Comparison of ENCODE assay signal across 12 cellular contexts in genomic region chr19:27972291-27973040, GRCh38.
A peak's percentile ranks its signal among the peaks of the same experiment; 100 is the strongest.
DNase-seq lines count a peak whose midpoint lies in the region; ATAC-seq, FAIRE-seq and TF ChIP-seq lines count a peak whose summit lies in the region.
"Had no signal": no experiment of that assay in that cellular context is flagged by ENCODE, and none has a peak within 500 bp of the region (broad histone marks: within the 10 kb centered on the region; RNA-seq: fewer than 3 reads in every experiment).

No MANE protein-coding gene starts in this region.

- ATAC-seq in HepG2 (no peak), Right ventricle myocardium superior (ENCODE audit: poor library complexity) (no peak)
- ATAC-seq: natural killer cell had no signal

- no peak overlapping the region for H2BK15ac ChIP-seq in mesendoderm (replicated peaks; ENCODE audit: low read depth)

- no peak for TF ChIP-seq CTCF in astrocyte of the spinal cord (IDR thresholded peaks at IDR 0.05; ENCODE audit: low read depth, low read length)
- TF ChIP-seq CTCF in HepG2 (CRISPR knock-in tag; IDR thresholded peaks at IDR 0.05) = no peak

- DNase-seq in AG08395 (ENCODE audit: low spot score) (peak; percentile 80), LHCN-M2 (ENCODE audit: low read depth) (peak; percentile 64), astrocyte of the spinal cord (ENCODE audit: low read depth, low spot score) (peak; percentile 58), mesendoderm (peak; percentile 81), putamen (ENCODE audit: low spot score) (no peak), HepG2 (ENCODE audit: low spot score) (no peak), ureter (ENCODE audit: low spot score) (no peak), Right ventricle myocardium superior (no peak)
- DNase-seq: activated naive CD4-positive, alpha-beta T cell; AML-193; natural killer cell; NCI-H1436 treated with DMSO at 0.1 percent for 48 hours had no signal

- no peak for TF ChIP-seq EP300 in HepG2 (IDR thresholded peaks at IDR 0.05; ENCODE audit: low read depth in 2 of 2, low read length in 2 of 2)
- TF ChIP-seq EP300 in HepG2 (CRISPR knock-in tag; IDR thresholded peaks at IDR 0.05; ENCODE audit: borderline replicate concordance) = no peak

- H3K4ac ChIP-seq in mesendoderm (ENCODE audit: low read depth, low read length) = peak overlapping the region; percentile 37

- H3K9me3 ChIP-seq in HepG2 (ENCODE audit: low read length) = peaks cover 45% of the 10 kb centered on the region

- no peak overlapping the region for H2BK120ac ChIP-seq in mesendoderm (ENCODE audit: low read depth, low read length)

- H3K4me1 ChIP-seq in mesendoderm (ENCODE audit: control insufficient read depth, low read depth, low read length) (no peaks in the 10 kb centered on the region), HepG2 (ENCODE audit: insufficient read depth, low read length) (no peaks in the 10 kb centered on the region)

- POLR2A ChIA-PET in HepG2 (lab: Yijun Ruan, JAX) = no interaction called here

- no peak overlapping the region for H4K8ac ChIP-seq in mesendoderm (ENCODE audit: low read depth, low read length)

- no peak overlapping the region for H4K5ac ChIP-seq in mesendoderm (ENCODE audit: low read length)

- H3K79me1 ChIP-seq in mesendoderm (ENCODE audit: low read length) = no peaks in the 10 kb centered on the region

- no peak overlapping the region for H2BK5ac ChIP-seq in mesendoderm (ENCODE audit: low read length)

- no peaks in the 10 kb centered on the region for H4K20me1 ChIP-seq in HepG2 (ENCODE audit: insufficient read depth, low read length)

- peak overlapping the region; percentile 40 for H3K18ac ChIP-seq in mesendoderm (ENCODE audit: low read length)

- no peak overlapping the region for H2AFZ ChIP-seq in HepG2 (ENCODE audit: low read length)

- no peak for TF ChIP-seq RAD21 in HepG2 (CRISPR knock-in tag; IDR thresholded peaks at IDR 0.05)

- H3K27me3 ChIP-seq in mesendoderm (ENCODE audit: insufficient read depth, low read length, poor library complexity) = no peaks in the 10 kb centered on the region
- no peaks in the 10 kb centered on the region for H3K27me3 ChIP-seq in HepG2 (ENCODE audit: control insufficient read depth in 1 of 2, insufficient read depth in 2 of 2, low read length in 2 of 2)

- CTCF ChIA-PET in HepG2 (lab: Yijun Ruan, JAX; ENCODE audit: low intra/inter-chr PET ratio, low total read pairs) = no interaction called here

- H3K9ac ChIP-seq in mesendoderm (ENCODE audit: low read length) (no peak overlapping the region), HepG2 (ENCODE audit: insufficient read depth, low read depth, low read length) (no peak overlapping the region)

- no peak for TF ChIP-seq POLR2A in HepG2 (IDR thresholded peaks at IDR 0.05; ENCODE audit: insufficient read depth in 1 of 2, low read depth in 2 of 2, low read length in 2 of 2)

- intact Hi-C loops in HepG2 (cut with micrococcal nuclease; ENCODE audit: unreplicated experiment) (no loop called here), Right ventricle myocardium superior (cut with DNase I) (loop anchor here (5.0 kb wide), 1 partner anchor 355 kb away; no protein-coding TSS in a partner anchor)

- no peaks in the 10 kb centered on the region for H3K79me2 ChIP-seq in mesendoderm (ENCODE audit: control insufficient read depth, insufficient read depth, low read length)
- no peaks in the 10 kb centered on the region for H3K79me2 ChIP-seq in HepG2 (ENCODE audit: insufficient read depth, low read length)

- WGBS in mesendoderm (ENCODE audit: extremely low coverage, insufficient coverage, low lambda C conversion rate) = no CpG with 5 or more reads among the region's 5 CpGs
- 0% methylated on average over 5 of the region's 5 CpGs for WGBS in HepG2 (ENCODE audit: low lambda C conversion rate)

- FAIRE-seq in HepG2 (lab: Jason Lieb, UNC) = no peak

- H3K4me3 ChIP-seq in astrocyte of the spinal cord (ENCODE audit: low read depth, low read length) (no peak overlapping the region), mesendoderm (ENCODE audit: low read length) (no peak overlapping the region), HepG2 (replicated peaks in 1 of 3; ENCODE audit: insufficient read depth in 1 of 3, low read depth in 2 of 3, low read length in 3 of 3) (no peak overlapping the region)

- peak overlapping the region; percentile 43 for H2AK5ac ChIP-seq in mesendoderm (ENCODE audit: low read length)

- H3K27ac ChIP-seq in mesendoderm (ENCODE audit: low read depth, low read length) (peak overlapping the region; percentile 37), HepG2 (ENCODE audit: extremely low read length, insufficient read depth, low read length) (no peak overlapping the region)

- no peak overlapping the region for H3K4me2 ChIP-seq in mesendoderm (ENCODE audit: low read length)
- no peak overlapping the region for H3K4me2 ChIP-seq in HepG2 (ENCODE audit: low read depth, low read length)

- in situ Hi-C loops in astrocyte of the spinal cord (cut with HindIII; ENCODE audit: low sequenced_read_pairs) = no loop called here
- in situ Hi-C loops in HepG2 (cut with HindIII; ENCODE audit: extremely low pct_ligation_motif_present, low pct_unique_long_range_greater_than_20kb) = loop anchor here (25.0 kb wide), 1 partner anchor 740 kb away; no protein-coding TSS in a partner anchor

- BruUV-seq in HepG2 (replicated peaks; lab: Mats Ljungman, UMichigan) = no TSS peak

- H3K23ac ChIP-seq in mesendoderm (ENCODE audit: low read length) = no peak overlapping the region

- H3K56ac ChIP-seq in mesendoderm (ENCODE audit: low read length) = peak overlapping the region; percentile 66

- H3K36me3 ChIP-seq in mesendoderm (ENCODE audit: control insufficient read depth, insufficient read depth, low read length) = no peaks in the 10 kb centered on the region
- no peaks in the 10 kb centered on the region for H3K36me3 ChIP-seq in HepG2 (replicated peaks in 1 of 2; ENCODE audit: control insufficient read depth in 1 of 2, insufficient read depth in 2 of 2, low read length in 2 of 2)

TF ChIP-seq in HepG2, 621 proteins besides CTCF, POLR2A, EP300 and RAD21 (continues in another document):
- TF ChIP-seq MEIS2 (CRISPR knock-in tag; IDR thresholded peaks at IDR 0.05) = no peak
- no peak for TF ChIP-seq ZXDC (CRISPR knock-in tag; IDR thresholded peaks at IDR 0.05)
- TF ChIP-seq MXD1 (CRISPR knock-in tag; IDR thresholded peaks at IDR 0.05) = no peak
- no peak for TF ChIP-seq TCF7L2 (IDR thresholded peaks at IDR 0.05; ENCODE audit: low read depth, low read length)
- TF ChIP-seq ZBTB25 (CRISPR knock-in tag; IDR thresholded peaks at IDR 0.05) = no peak
- TF ChIP-seq KMT2B (CRISPR knock-in tag; IDR thresholded peaks at IDR 0.05) = no peak
- no peak for TF ChIP-seq RBAK (CRISPR knock-in tag; IDR thresholded peaks at IDR 0.05)
- TF ChIP-seq TARDBP (CRISPR knock-in tag; IDR thresholded peaks at IDR 0.05) = no peak
- TF ChIP-seq YEATS2 (CRISPR knock-in tag; IDR thresholded peaks at IDR 0.05; ENCODE audit: borderline replicate concordance) = no peak
- TF ChIP-seq DPF2 (CRISPR knock-in tag; IDR thresholded peaks at IDR 0.05; ENCODE audit: borderline replicate concordance, low read depth) = no peak
- TF ChIP-seq ATRX (CRISPR knock-in tag; IDR thresholded peaks at IDR 0.05; ENCODE audit: borderline replicate concordance) = no peak
- TF ChIP-seq GATAD1 (CRISPR knock-in tag; IDR thresholded peaks at IDR 0.05) = no peak

Comparison
In these comparisons a context has a peak if more than half of its experiments do, and no peak if none do; other contexts are left out.
1. DNase-seq: peak in AG08395 (single experiment), LHCN-M2 (single experiment), astrocyte of the spinal cord (single experiment) and mesendoderm (single experiment); none in putamen (single experiment), HepG2 (single experiment), ureter (single experiment) and Right ventricle myocardium superior (single experiment).